In the genomic region with DNA sequence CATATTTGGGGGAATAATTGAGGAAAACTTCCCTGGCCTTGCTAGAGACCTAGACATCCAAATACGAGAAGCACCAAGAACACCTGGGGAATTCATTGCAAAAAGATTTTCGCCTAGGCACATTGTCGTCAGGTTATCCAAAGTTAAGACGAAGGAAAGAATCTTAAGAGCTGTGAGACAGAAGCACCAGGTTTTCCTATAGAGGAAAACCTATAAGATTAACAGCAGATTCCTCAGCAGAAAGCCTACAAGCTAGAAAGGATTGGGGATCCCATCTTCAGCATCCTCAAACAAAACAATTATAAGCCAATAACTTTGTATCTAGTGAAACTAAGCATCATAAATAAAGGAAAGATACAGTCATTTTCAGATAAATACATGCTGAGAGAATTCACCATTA, we compare ENCODE assay signal across 24 cellular contexts.
"Had no signal": no experiment of that assay in that cellular context is flagged by ENCODE, and none has a peak within 500 bp of the region (broad histone marks: within the 10 kb centered on the region; RNA-seq: fewer than 3 reads in every experiment).

No MANE protein-coding gene starts in this region.

- H3K27me3 ChIP-seq: dorsolateral prefrontal cortex, esophagus muscularis mucosa, gastrocnemius medialis, heart right ventricle, left lung had no signal

- H3K27ac ChIP-seq: coronary artery, dorsolateral prefrontal cortex, esophagus muscularis mucosa, gastrocnemius medialis, heart right ventricle, left lung, lower lobe of right lung had no signal

- H3K9me3 ChIP-seq: esophagus muscularis mucosa, gastrocnemius medialis, lower lobe of right lung had no signal

- ATAC-seq: gastrocnemius medialis, heart right ventricle, left cardiac atrium, left lung, left ventricle myocardium superior, lower lobe of right lung, mucosa of descending colon had no signal

- H3K4me3 ChIP-seq: coronary artery, dorsolateral prefrontal cortex, esophagus muscularis mucosa, gastrocnemius medialis, heart right ventricle, left lung, lower lobe of right lung, mucosa of descending colon had no signal

- FAIRE-seq: colon, endothelial cell of umbilical vein, islet of Langerhans, keratinocyte had no signal

- H3K4me1 ChIP-seq: esophagus muscularis mucosa, left lung, lower lobe of right lung had no signal

- DNase-seq: dermis blood vessel endothelial cell; dorsolateral prefrontal cortex; effector CD4-positive, alpha-beta T cell; effector memory CD4-positive, alpha-beta T cell; foreskin fibroblast; foreskin melanocyte; gastrocnemius medialis; glutamatergic neuron; head of caudate nucleus; heart right ventricle; hippocampal formation; left cardiac atrium; left lung; left ventricle myocardium superior; lower lobe of right lung; mesenchymal stem cell; mucosa of descending colon; naive B cell had no signal
